ENCODE assay signal across 19 cellular contexts in genomic region chr18:22307528-22307927, GRCh38.
A peak's percentile ranks its signal among the peaks of the same experiment; 100 is the strongest.
DNase-seq lines count a peak whose midpoint lies in the region; ATAC-seq, FAIRE-seq and TF ChIP-seq lines count a peak whose summit lies in the region.
"Had no signal": no experiment of that assay in that cellular context is flagged by ENCODE, and none has a peak within 500 bp of the region (broad histone marks: within the 10 kb centered on the region; RNA-seq: fewer than 3 reads in every experiment).

No MANE protein-coding gene starts in this region.

- in situ Hi-C loops in GM12878 (cut with MboI), result no loop called here

- DNase-seq in CD1c-positive myeloid dendritic cell (ENCODE audit: extremely low spot score), result peak; percentile 61
- peak; percentile 26 for DNase-seq in NAMALWA (ENCODE audit: low spot score)
- peak; percentile 8 for DNase-seq in SIG-M5 (lab: John Stamatoyannopoulos, UW)
- no peak for DNase-seq in GM12878 (ENCODE audit: low read depth, low spot score)
- DNase-seq in osteoblast (ENCODE audit: insufficient read length, low spot score, missing footprints), result no peak
- no peak for DNase-seq in A673 (ENCODE audit: low spot score)
- DNase-seq in KG1 (lab: John Stamatoyannopoulos, UW), result no peak
- DNase-seq: 8988T, DMS53, GM23248, NCI-H1092 treated with DMSO at 0.1 percent for 48 hours, NCI-H1694 treated with DMSO at 0.1 percent for 48 hours, NCI-H446, T-cell had no signal

- no peak overlapping the region for H3K27ac ChIP-seq in GM12878 (ENCODE audit: control insufficient read depth, insufficient read depth)
- no peak overlapping the region for H3K27ac ChIP-seq in osteoblast (ENCODE audit: low read depth, low read length)
- H3K27ac ChIP-seq in A673 (ENCODE audit: low read depth, low read length, poor library complexity, severe bottlenecking), result no peak overlapping the region
- H3K27ac ChIP-seq: C4-2B, GM23248, HL-60, SJSA1 had no signal

- CTCF ChIA-PET in GM12878 (lab: Yijun Ruan, JAX) (no interaction called here), A673 (lab: Charles Lee) (no interaction called here)

- 7% methylated on average over 2 of the region's 2 CpGs for WGBS in GM12878 (ENCODE audit: insufficient coverage, insufficient replicate concordance, low lambda C conversion rate, missing lambda C conversion rate)

- H3K4me3 ChIP-seq in GM12878, result no peak overlapping the region
- H3K4me3 ChIP-seq in osteoblast (ENCODE audit: insufficient read depth, low read length), result no peak overlapping the region
- no peak overlapping the region for H3K4me3 ChIP-seq in A673 (ENCODE audit: low read depth, low read length, poor library complexity, severe bottlenecking)
- H3K4me3 ChIP-seq: GM23248, SJSA1 had no signal

- TF ChIP-seq POLR2A in GM12878 (IDR thresholded peaks at IDR 0.05; ENCODE audit: low read depth, low read length), result no peak

- no peak overlapping the region for H3K9ac ChIP-seq in GM12878 (ENCODE audit: control insufficient read depth, insufficient read depth, low read length)
- H3K9ac ChIP-seq: GM23248 had no signal

- H3K79me2 ChIP-seq in GM12878 (ENCODE audit: control insufficient read depth, insufficient read depth, low read length) (no peaks in the 10 kb centered on the region), osteoblast (ENCODE audit: insufficient read depth, low read length) (no peaks in the 10 kb centered on the region)

- no peaks in the 10 kb centered on the region for H4K20me1 ChIP-seq in GM12878 (ENCODE audit: control insufficient read depth, insufficient read depth)
- no peaks in the 10 kb centered on the region for H4K20me1 ChIP-seq in osteoblast (ENCODE audit: insufficient read depth, low read length)

- ATAC-seq in GM12878, result no peak
- ATAC-seq in HG03139 (IDR thresholded peaks at IDR 0.05; ENCODE audit: unreplicated experiment), result no peak
- ATAC-seq: HCT116, T-cell had no signal

- RAD21 ChIA-PET in GM12878 (lab: Charles Lee; ENCODE audit: unreplicated experiment), result no interaction called here

- H3K27me3 ChIP-seq in GM12878 (replicated peaks in 1 of 2; ENCODE audit: control insufficient read depth in 2 of 2, insufficient read depth in 2 of 2, low read length in 1 of 2) (peaks cover 0 to 1% of the 10 kb centered on the region in 2 experiments; a peak in 1 of 4 replicates), osteoblast (ENCODE audit: insufficient read depth, low read length) (no peaks in the 10 kb centered on the region), A673 (replicated peaks; ENCODE audit: insufficient read depth, low read depth, low read length, poor library complexity) (peaks cover 56% of the 10 kb centered on the region)
- H3K27me3 ChIP-seq: SJSA1 had no signal

- H3K9me3 ChIP-seq in GM12878 (replicated peaks; ENCODE audit: control insufficient read depth, insufficient read depth, low read length) (no peaks in the 10 kb centered on the region), osteoblast (ENCODE audit: low read depth, low read length) (no peaks in the 10 kb centered on the region), A673 (ENCODE audit: low read depth, low read length, poor library complexity, severe bottlenecking) (no peaks in the 10 kb centered on the region)
- H3K9me3 ChIP-seq: SJSA1 had no signal

- no peaks in the 10 kb centered on the region for H3K36me3 ChIP-seq in GM12878 (ENCODE audit: control insufficient read depth in 2 of 2, insufficient read depth in 2 of 2, low read length in 1 of 2)
- no peaks in the 10 kb centered on the region for H3K36me3 ChIP-seq in osteoblast (ENCODE audit: insufficient read depth, low read length)
- H3K36me3 ChIP-seq in A673 (ENCODE audit: insufficient read depth, low read length, poor library complexity, severe bottlenecking), result no peaks in the 10 kb centered on the region
- H3K36me3 ChIP-seq: SJSA1 had no signal

- H3K4me1 ChIP-seq in GM12878 (ENCODE audit: control insufficient read depth, insufficient read depth, low read length), result no peaks in the 10 kb centered on the region
- H3K4me1 ChIP-seq in osteoblast (ENCODE audit: insufficient read depth, low read length), result peaks cover 26% of the 10 kb centered on the region
- no peaks in the 10 kb centered on the region for H3K4me1 ChIP-seq in A673 (ENCODE audit: insufficient read depth, low read length, poor library complexity, severe bottlenecking)
- H3K4me1 ChIP-seq: SJSA1 had no signal

- H3K4me2 ChIP-seq in GM12878 (ENCODE audit: control insufficient read depth, insufficient read depth) (no peak overlapping the region), osteoblast (ENCODE audit: insufficient read depth, low read length) (no peak overlapping the region)

- intact Hi-C loops in GM12878 (cut with micrococcal nuclease; ENCODE audit: unreplicated experiment), result no loop called here
- intact Hi-C loops in A673 (cut with micrococcal nuclease; ENCODE audit: unreplicated experiment), result no loop called here

- H2AFZ ChIP-seq in GM12878 (ENCODE audit: control insufficient read depth, low read depth, low read length) (no peak overlapping the region), osteoblast (ENCODE audit: low read length) (no peak overlapping the region)
- H2AFZ ChIP-seq: GM23248 had no signal

- SMC1A ChIA-PET in GM12878 (lab: Charles Lee; ENCODE audit: uncharacterized antibody, unreplicated experiment), result no interaction called here

- TF ChIP-seq EP300 in GM12878 (IDR thresholded peaks at IDR 0.05; ENCODE audit: borderline replicate concordance in 1 of 2, control insufficient read depth in 1 of 2, low read depth in 2 of 2, low read length in 2 of 2), result no peak

- POLR2A ChIA-PET in GM12878 (lab: Charles Lee), result no interaction called here
- POLR2A ChIA-PET in A673 (lab: Charles Lee; ENCODE audit: low non-redundant PET), result interaction anchor here (0.6 kb wide), 1 partner anchor 315 kb away, joined by 3 read pairs; no protein-coding TSS in a partner anchor

- no peak for TF ChIP-seq RAD21 in GM12878 (IDR thresholded peaks at IDR 0.05; ENCODE audit: insufficient read depth, low read depth, low read length)

- TF ChIP-seq CTCF in GM12878 (IDR thresholded peaks at IDR 0.05 in 2 of 3, conservative IDR thresholded peaks at IDR 0.05 in 1 of 3; ENCODE audit: control insufficient read depth in 2 of 3, extremely low read depth in 1 of 3, insufficient read depth in 1 of 3, low read depth in 3 of 3, low read length in 3 of 3), result no peak
- no peak for TF ChIP-seq CTCF in osteoblast (IDR thresholded peaks at IDR 0.05; ENCODE audit: extremely low read depth, low read depth, low read length)
- TF ChIP-seq CTCF in A673 (conservative IDR thresholded peaks at IDR 0.05; ENCODE audit: low read depth, low read length), result no peak

- no TSS peak for BruUV-seq in GM12878 (replicated peaks; lab: Mats Ljungman, UMichigan)
- BruUV-seq in A673 (replicated peaks; lab: Mats Ljungman, UMichigan), result no TSS peak

- FAIRE-seq in GM12878 (lab: Jason Lieb, UNC), result no peak

TF ChIP-seq in GM12878, 131 proteins besides CTCF, POLR2A, EP300 and RAD21:
- TF ChIP-seq SPI1 (IDR thresholded peaks at IDR 0.05; ENCODE audit: borderline replicate concordance, insufficient read depth, low read depth, low read length), result peak; percentile 72; the same call in 1 of the 2 replicates
- no peak for TF ChIP-seq ZNF687 (IDR thresholded peaks at IDR 0.05)

Comparison
In these comparisons a context has a peak if more than half of its experiments do, and no peak if none do; other contexts are left out.
1. DNase-seq: peak in CD1c-positive myeloid dendritic cell (single experiment), NAMALWA (single experiment) and SIG-M5 (single experiment); none in GM12878 (single experiment), osteoblast (single experiment), A673 (single experiment) and KG1 (single experiment).